Comparison of ENCODE assay signal across 1 cellular context in genomic region chr19:11230621-11231386, GRCh38.
TF ChIP-seq lines count a peak whose summit lies in the region.

No MANE protein-coding gene starts in this region.

TF ChIP-seq in HepG2, 621 proteins besides CTCF, POLR2A, EP300 and RAD21 (continued from another document and continues in another):
- TF ChIP-seq KIAA2018 (CRISPR knock-in tag; IDR thresholded peaks at IDR 0.05; ENCODE audit: borderline replicate concordance) (no peak), ZBTB44 (CRISPR knock-in tag; IDR thresholded peaks at IDR 0.05) (no peak), KLF9 (CRISPR knock-in tag; IDR thresholded peaks at IDR 0.05; ENCODE audit: low read depth) (no peak), ZNF335 (CRISPR knock-in tag; IDR thresholded peaks at IDR 0.05) (no peak), ZNF609 (CRISPR knock-in tag; IDR thresholded peaks at IDR 0.05; ENCODE audit: borderline replicate concordance) (no peak), SALL1 (CRISPR knock-in tag; IDR thresholded peaks at IDR 0.05) (peak; percentile 60; the same call in 1 of the 2 replicates), TRIM22 (IDR thresholded peaks at IDR 0.05) (no peak), DR1 (CRISPR knock-in tag; IDR thresholded peaks at IDR 0.05) (no peak), ZMYM3 (CRISPR knock-in tag; IDR thresholded peaks at IDR 0.05) (peak; percentile 88), ZNF710 (CRISPR knock-in tag; IDR thresholded peaks at IDR 0.05; ENCODE audit: borderline replicate concordance) (no peak), SMARCE1 (IDR thresholded peaks at IDR 0.05; ENCODE audit: borderline replicate concordance) (no peak), THAP9 (CRISPR knock-in tag; IDR thresholded peaks at IDR 0.05; ENCODE audit: borderline replicate concordance) (no peak), HOXA5 (CRISPR knock-in tag; IDR thresholded peaks at IDR 0.05) (no peak), ZNF766 (CRISPR knock-in tag; IDR thresholded peaks at IDR 0.05; ENCODE audit: borderline replicate concordance) (no peak), ZNF432 (CRISPR knock-in tag; IDR thresholded peaks at IDR 0.05; ENCODE audit: borderline replicate concordance) (no peak), SMAD3 (CRISPR knock-in tag; IDR thresholded peaks at IDR 0.05) (no peak), ZNF644 (CRISPR knock-in tag; IDR thresholded peaks at IDR 0.05; ENCODE audit: low read depth) (no peak), ZNF788 (CRISPR knock-in tag; IDR thresholded peaks at IDR 0.05; ENCODE audit: borderline replicate concordance) (no peak), SRSF9 (IDR thresholded peaks at IDR 0.05; ENCODE audit: borderline replicate concordance, insufficient read depth, low read depth, low read length, poor library complexity, severe bottlenecking) (no peak), CC2D1A (CRISPR knock-in tag; IDR thresholded peaks at IDR 0.05) (no peak), ETS1 (CRISPR knock-in tag; IDR thresholded peaks at IDR 0.05) (no peak), ZNF800 (CRISPR knock-in tag; IDR thresholded peaks at IDR 0.05) (no peak), ATM (IDR thresholded peaks at IDR 0.05; ENCODE audit: borderline replicate concordance) (no peak)
